22 cellular contexts compared by ENCODE assay signal in the genomic region with DNA sequence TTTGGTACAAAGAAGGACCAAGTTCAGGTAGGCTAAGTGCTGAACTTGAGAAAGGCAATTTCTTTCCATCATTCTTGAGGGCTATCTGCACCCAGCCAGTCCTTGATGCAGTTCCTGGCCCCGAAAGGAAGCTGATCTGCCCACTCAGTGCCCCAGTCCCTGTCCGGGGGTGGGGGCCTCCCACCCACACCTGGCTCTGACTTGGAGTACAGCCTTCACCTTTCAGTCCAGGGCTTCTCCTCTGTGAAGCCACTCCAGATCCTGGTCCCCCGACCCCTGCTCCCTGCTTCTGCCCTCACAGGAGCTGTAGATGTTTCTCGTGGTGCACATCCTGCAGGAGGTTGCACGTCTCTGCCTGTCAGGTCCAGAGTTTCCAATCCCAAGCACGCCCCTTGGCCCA.
A peak's percentile ranks its signal among the peaks of the same experiment; 100 is the strongest.
DNase-seq lines count a peak whose midpoint lies in the region; ATAC-seq and TF ChIP-seq lines count a peak whose summit lies in the region.
"Had no signal": no experiment of that assay in that cellular context is flagged by ENCODE, and none has a peak within 500 bp of the region (broad histone marks: within the 10 kb centered on the region; RNA-seq: fewer than 3 reads in every experiment).

No MANE protein-coding gene starts in this region.

- no peak overlapping the region for H3K9ac ChIP-seq in PC-3 (ENCODE audit: low read length)
- H3K9ac ChIP-seq: neural progenitor cell had no signal

- H3K36me3 ChIP-seq in HEK293 (ENCODE audit: control insufficient read depth in 2 of 2, insufficient read depth in 1 of 2, low read length in 2 of 2) (peaks cover 0 to 70% of the 10 kb centered on the region in 2 experiments; a peak in 1 of 3 replicates), PC-3 (ENCODE audit: low read depth, low read length) (no peaks in the 10 kb centered on the region), stomach (peaks cover 14 to 56% (median 41%) of the 10 kb centered on the region in 4 donors)
- H3K36me3 ChIP-seq: neural progenitor cell, transverse colon had no signal

- H3F3A ChIP-seq in PC-3 (ENCODE audit: low read length, unreplicated experiment), result no peaks in the 10 kb centered on the region

- H3K9me3 Mint-ChIP-seq in stimulated activated memory B cell treated with anti-CD40 and anti-IgM and Interleukin-4, amounts not matched to agents 10 μg/mL and 1 μg/mL and 100 μg/mL, for 72 hours, result no peaks in the 10 kb centered on the region
- H3K9me3 Mint-ChIP-seq: endodermal cell; H9; neural progenitor cell; stimulated activated naive CD8-positive, alpha-beta T cell treated with anti-CD3 and anti-CD28 coated beads, Interleukin-15, Interleukin-2, amounts not matched to agents 100 ng/mL and 50 ng/mL, for 24 hours had no signal

- no peak for TF ChIP-seq POLR2A in stomach (IDR thresholded peaks at IDR 0.05)

- H3K27me3 ChIP-seq in PC-3 (ENCODE audit: low read length) (no peaks in the 10 kb centered on the region), stomach (no peaks in the 10 kb centered on the region)
- H3K27me3 ChIP-seq: neural progenitor cell, transverse colon had no signal

- H4K20me1 ChIP-seq in PC-3 (ENCODE audit: low read length), result no peaks in the 10 kb centered on the region

- ATAC-seq in PC-3 (no peak), GM19452 (IDR thresholded peaks at IDR 0.05; ENCODE audit: unreplicated experiment) (no peak), HG02588 (IDR thresholded peaks at IDR 0.05; ENCODE audit: unreplicated experiment) (no peak)
- no peak for ATAC-seq in stimulated activated memory B cell treated with anti-CD40 and anti-IgM and Interleukin-4, amounts not matched to agents 10 μg/mL and 1 μg/mL and 100 μg/mL, for 72 hours
- ATAC-seq: activated CD8-positive, alpha-beta T cell treated with anti-CD3 and anti-CD28 coated beads, Interleukin-2, amount 10 ng/mL, durations not matched to agents 7 days and 5 days; esophagus mucosa; right cardiac atrium had no signal

- H2AFZ ChIP-seq in PC-3 (ENCODE audit: low read length), result no peak overlapping the region
- H2AFZ ChIP-seq: neural progenitor cell had no signal

- intact Hi-C loops in PC-3 (cut with micrococcal nuclease), result no loop called here
- intact Hi-C loops in stomach (cut with DNase I; ENCODE audit: low total_unique reads), result no loop called here

- H3K27ac Mint-ChIP-seq in stimulated activated memory B cell treated with anti-CD40 and anti-IgM and Interleukin-4, amounts not matched to agents 10 μg/mL and 1 μg/mL and 100 μg/mL, for 72 hours, result no peak overlapping the region
- H3K27ac Mint-ChIP-seq: activated CD8-positive, alpha-beta T cell treated with anti-CD3 and anti-CD28 coated beads, Interleukin-2, amount 10 ng/mL, durations not matched to agents 7 days and 5 days; endodermal cell; neural progenitor cell; stimulated activated naive CD8-positive, alpha-beta T cell treated with anti-CD3 and anti-CD28 coated beads, Interleukin-15, Interleukin-2, amounts not matched to agents 100 ng/mL and 50 ng/mL, for 24 hours had no signal

- H3K4me2 ChIP-seq in PC-3 (ENCODE audit: low read length), result no peak overlapping the region
- H3K4me2 ChIP-seq: neural progenitor cell, smooth muscle cell had no signal

- 76 to 86% (median 80%) methylated on average over 6 of the region's 6 CpGs for WGBS in stomach, 5 donors

- TSS peak; percentile 12 for BruUV-seq in PC-3 (replicated peaks; lab: Mats Ljungman, UMichigan)

- no peak for TF ChIP-seq EP300 in stomach (IDR thresholded peaks at IDR 0.05)

- no peak for TF ChIP-seq CTCF in HEK293 (tag by site-specific recombination; IDR thresholded peaks at IDR 0.05)
- TF ChIP-seq CTCF in PC-3 (conservative IDR thresholded peaks at IDR 0.05; ENCODE audit: low read depth, low read length), result no peak
- TF ChIP-seq CTCF in coronary artery (IDR thresholded peaks at IDR 0.05), result no peak
- TF ChIP-seq CTCF in stomach (IDR thresholded peaks at IDR 0.05), result no peak

- H3K4me1 Mint-ChIP-seq in stimulated activated memory B cell treated with anti-CD40 and anti-IgM and Interleukin-4, amounts not matched to agents 10 μg/mL and 1 μg/mL and 100 μg/mL, for 72 hours, result peaks cover 24% of the 10 kb centered on the region

- H3K9me2 ChIP-seq in PC-3 (replicated peaks; ENCODE audit: low read length), result no peaks in the 10 kb centered on the region

- H3K36me3 Mint-ChIP-seq in stimulated activated memory B cell treated with anti-CD40 and anti-IgM and Interleukin-4, amounts not matched to agents 10 μg/mL and 1 μg/mL and 100 μg/mL, for 72 hours, result peaks cover 27% of the 10 kb centered on the region

- H3K4me3 ChIP-seq in HEK293 (ENCODE audit: low read depth, low read length) (no peak overlapping the region), PC-3 (ENCODE audit: low read length) (no peak overlapping the region), coronary artery (no peak overlapping the region), stomach (no peak overlapping the region)
- H3K4me3 ChIP-seq: neural progenitor cell, smooth muscle cell, transverse colon had no signal

- H3K27me3 Mint-ChIP-seq in stimulated activated memory B cell treated with anti-CD40 and anti-IgM and Interleukin-4, amounts not matched to agents 10 μg/mL and 1 μg/mL and 100 μg/mL, for 72 hours, result no peaks in the 10 kb centered on the region
- H3K27me3 Mint-ChIP-seq: stimulated activated naive CD8-positive, alpha-beta T cell treated with anti-CD3 and anti-CD28 coated beads, Interleukin-15, Interleukin-2, amounts not matched to agents 100 ng/mL and 50 ng/mL, for 24 hours had no signal

- H3K4me1 ChIP-seq in HEK293 (ENCODE audit: control insufficient read depth, insufficient read depth, low read length) (no peaks in the 10 kb centered on the region), PC-3 (ENCODE audit: insufficient read depth, low read length) (peaks cover 4% of the 10 kb centered on the region; the same call in 1 of the 2 replicates), stomach (peaks cover 28 to 48% (median 38%) of the 10 kb centered on the region in 4 donors)
- H3K4me1 ChIP-seq: neural progenitor cell had no signal

- POLR2A ChIA-PET in HEK293 (lab: Yijun Ruan, JAX), result interaction anchor here (0.5 kb wide), 1 partner anchor 665 kb away, joined by 5 read pairs; no protein-coding TSS in a partner anchor
- POLR2A ChIA-PET in PC-3 (lab: Charles Lee; ENCODE audit: unreplicated experiment), result no interaction called here

- CTCF ChIA-PET in HEK293 (lab: Yijun Ruan, JAX) (interaction anchor here (0.6 to 1.5 kb wide), 3 partner anchors 19 to 77 kb away, joined by 3 to 7 read pairs (median 5); no protein-coding TSS in a partner anchor), PC-3 (lab: Charles Lee) (no interaction called here)

- H3K4me3 Mint-ChIP-seq in stimulated activated memory B cell treated with anti-CD40 and anti-IgM and Interleukin-4, amounts not matched to agents 10 μg/mL and 1 μg/mL and 100 μg/mL, for 72 hours, result no peak overlapping the region
- H3K4me3 Mint-ChIP-seq: activated CD8-positive, alpha-beta T cell treated with anti-CD3 and anti-CD28 coated beads, Interleukin-2, amount 10 ng/mL, durations not matched to agents 7 days and 5 days; endodermal cell; H9; neural progenitor cell; stimulated activated naive CD8-positive, alpha-beta T cell treated with anti-CD3 and anti-CD28 coated beads, Interleukin-15, Interleukin-2, amounts not matched to agents 100 ng/mL and 50 ng/mL, for 24 hours had no signal

- no peak for DNase-seq in PC-3
- DNase-seq in coronary artery (ENCODE audit: low spot score), result no peak
- DNase-seq in stomach, result no peak
- DNase-seq: activated CD8-positive, alpha-beta T cell treated with anti-CD3 and anti-CD28 coated beads, Interleukin-2, amount 10 ng/mL, durations not matched to agents 7 days and 5 days; activated gamma-delta T cell; cortex of kidney; endodermal cell; H9; head of caudate nucleus; NCI-H1694; NCI-H446 treated with DMSO at 0.1 percent for 48 hours; NCI-H82; right cardiac atrium; transverse colon had no signal

- H3K79me2 ChIP-seq in PC-3 (ENCODE audit: low read length), result peaks cover 16% of the 10 kb centered on the region; the same call in 1 of the 2 replicates

- H3K27ac ChIP-seq in HEK293 (ENCODE audit: extremely low read depth, low read depth, low read length), result no peak overlapping the region
- H3K27ac ChIP-seq in PC-3 (ENCODE audit: low read length), result no peak overlapping the region
- H3K27ac ChIP-seq in coronary artery, result peak overlapping the region; percentile 85 to 95
- peak overlapping the region in 3 of 5 donors; percentile 79 to 84 (median 80) for H3K27ac ChIP-seq in stomach
- H3K27ac ChIP-seq: neural progenitor cell had no signal

- H3K9me3 ChIP-seq in HEK293 (ENCODE audit: control insufficient read depth, insufficient read depth, low read depth, low read length), result no peaks in the 10 kb centered on the region
- H3K9me3 ChIP-seq in PC-3 (ENCODE audit: low read length), result no peaks in the 10 kb centered on the region
- no peaks in the 10 kb centered on the region for H3K9me3 ChIP-seq in stomach
- H3K9me3 ChIP-seq: transverse colon had no signal

TF ChIP-seq in HEK293, 187 proteins besides CTCF, POLR2A, EP300 and RAD21:
- TF ChIP-seq MEIS1 (CRISPR knock-in tag; IDR thresholded peaks at IDR 0.05; ENCODE audit: borderline replicate concordance) (no peak), ZFHX2 (tag by site-specific recombination; conservative IDR thresholded peaks at IDR 0.05) (peak; percentile 71), EGR2 (tag by site-specific recombination; IDR thresholded peaks at IDR 0.05; ENCODE audit: low read depth) (peak; percentile 73)

Comparison
In these comparisons a context has a peak if more than half of its experiments do, and no peak if none do; other contexts are left out.
1. H3K27ac ChIP-seq: peak in coronary artery (2 of 2) and stomach (3 of 5); none in HEK293 (single experiment) and PC-3 (single experiment).